In the genomic region with DNA sequence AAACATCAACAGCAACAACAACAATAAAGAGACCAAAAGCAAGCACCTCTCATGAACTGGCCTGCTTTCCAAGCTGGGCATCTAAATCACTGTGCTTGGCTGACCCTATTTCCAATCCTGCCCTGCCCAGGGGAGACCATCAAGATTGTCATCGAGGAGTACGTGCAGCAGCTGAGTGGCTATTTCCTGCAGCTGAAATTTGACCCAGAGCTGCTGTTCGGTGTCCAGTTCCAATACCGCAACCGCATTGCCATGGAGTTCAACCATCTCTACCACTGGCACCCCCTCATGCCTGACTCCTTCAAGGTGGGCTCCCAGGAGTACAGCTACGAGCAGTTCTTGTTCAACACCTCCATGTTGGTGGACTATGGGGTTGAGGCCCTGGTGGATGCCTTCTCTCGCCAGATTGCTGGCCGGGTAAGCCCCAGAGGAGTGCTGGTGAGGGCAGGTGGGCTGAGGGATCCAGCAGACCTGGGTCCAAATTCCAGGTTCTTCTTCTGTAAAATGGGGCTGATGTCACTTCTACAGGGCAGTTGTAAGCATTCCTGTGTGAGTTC, we compare ENCODE assay signal across 21 cellular contexts. TPM values are rescaled to one million over a fixed set of nuclear protein-coding genes. Genes with fewer than 3 reads are reported as not detected.
A peak's percentile ranks its signal among the peaks of the same experiment; 100 is the strongest.
DNase-seq lines count a peak whose midpoint lies in the region; ATAC-seq and TF ChIP-seq lines count a peak whose summit lies in the region.
"Had no signal": no experiment of that assay in that cellular context is flagged by ENCODE, and none has a peak within 500 bp of the region (broad histone marks: within the 10 kb centered on the region; RNA-seq: fewer than 3 reads in every experiment).

No MANE protein-coding gene starts in this region.

- no peaks in the 10 kb centered on the region for H3K36me3 Mint-ChIP-seq in activated CD8-positive, alpha-beta memory T cell treated with anti-CD3 and anti-CD28 coated beads, Interleukin-2, amount 10 ng/mL, durations not matched to agents 7 days and 5 days
- H3K36me3 Mint-ChIP-seq: CD8-positive, alpha-beta T cell had no signal

- H3K4me3 Mint-ChIP-seq in activated CD8-positive, alpha-beta memory T cell treated with anti-CD3 and anti-CD28 coated beads, Interleukin-2, amount 10 ng/mL, durations not matched to agents 7 days and 5 days: no peak overlapping the region
- H3K4me3 Mint-ChIP-seq: CD8-positive, alpha-beta T cell had no signal

- CTCF ChIA-PET in activated CD8-positive, alpha-beta memory T cell treated with anti-CD3 and anti-CD28 coated beads, Interleukin-2, amount 10 ng/mL, durations not matched to agents 7 days and 5 days (lab: Charles Lee): no interaction called here

- H2BK120ac ChIP-seq in trophoblast cell (ENCODE audit: insufficient read depth, low read length, poor library complexity): no peak overlapping the region

- no peaks in the 10 kb centered on the region for H3K9me3 Mint-ChIP-seq in activated CD8-positive, alpha-beta memory T cell treated with anti-CD3 and anti-CD28 coated beads, Interleukin-2, amount 10 ng/mL, durations not matched to agents 7 days and 5 days (ENCODE audit: low read depth)
- H3K9me3 Mint-ChIP-seq: CD8-positive, alpha-beta T cell had no signal

- H3K4me1 Mint-ChIP-seq in activated CD8-positive, alpha-beta memory T cell treated with anti-CD3 and anti-CD28 coated beads, Interleukin-2, amount 10 ng/mL, durations not matched to agents 7 days and 5 days: peaks cover 7% of the 10 kb centered on the region

- H3K14ac ChIP-seq in trophoblast cell (ENCODE audit: low read length): no peak overlapping the region

- H3K4me2 ChIP-seq in trophoblast cell (ENCODE audit: low read length): no peak overlapping the region
- H3K4me2 ChIP-seq: BLaER1 had no signal

- H3K36me3 ChIP-seq in RWPE2 (ENCODE audit: low read depth) (peaks cover 4% of the 10 kb centered on the region; the same call in 1 of the 2 replicates), trophoblast cell (ENCODE audit: control insufficient read depth in 1 of 2, insufficient read depth in 2 of 2, low read length in 2 of 2) (no peaks in the 10 kb centered on the region)
- H3K36me3 ChIP-seq: BLaER1 had no signal

- no peaks in the 10 kb centered on the region for H3K79me2 ChIP-seq in trophoblast cell (ENCODE audit: control insufficient read depth, insufficient read depth, low read length, poor library complexity)

- no peak overlapping the region for H3K27ac Mint-ChIP-seq in activated CD8-positive, alpha-beta memory T cell treated with anti-CD3 and anti-CD28 coated beads, Interleukin-2, amount 10 ng/mL, durations not matched to agents 7 days and 5 days
- H3K27ac Mint-ChIP-seq: CD8-positive, alpha-beta T cell had no signal

- H3K4me3 ChIP-seq in RWPE2 (ENCODE audit: severe bottlenecking) (no peak overlapping the region), trophoblast cell (ENCODE audit: low read depth, low read length) (no peak overlapping the region)
- H3K4me3 ChIP-seq: BLaER1, K562 had no signal

- no CpG with 5 or more reads among the region's 8 CpGs for WGBS in trophoblast cell (ENCODE audit: extremely low coverage, insufficient coverage, insufficient read length)

- no peak overlapping the region for H4K8ac ChIP-seq in trophoblast cell (ENCODE audit: low read depth, low read length)

- no peak overlapping the region for H2BK12ac ChIP-seq in trophoblast cell (ENCODE audit: low read length)

- peaks cover 25% of the 10 kb centered on the region for H3K4me1 ChIP-seq in RWPE2 (ENCODE audit: insufficient read depth, poor library complexity, severe bottlenecking)
- H3K4me1 ChIP-seq in trophoblast cell (ENCODE audit: control insufficient read depth in 1 of 2, insufficient read depth in 2 of 2, low read length in 2 of 2): no peaks in the 10 kb centered on the region

- H3K27me3 Mint-ChIP-seq in activated CD8-positive, alpha-beta memory T cell treated with anti-CD3 and anti-CD28 coated beads, Interleukin-2, amount 10 ng/mL, durations not matched to agents 7 days and 5 days: peaks cover 4% of the 10 kb centered on the region

- ATAC-seq in activated CD8-positive, alpha-beta memory T cell treated with anti-CD3 and anti-CD28 coated beads, Interleukin-2, amount 10 ng/mL, durations not matched to agents 7 days and 5 days: no peak
- ATAC-seq in RWPE2 (ENCODE audit: low read depth): no peak
- ATAC-seq: CD8-positive, alpha-beta T cell; HCT116; K562 had no signal

- no peak overlapping the region for H3K18ac ChIP-seq in trophoblast cell (ENCODE audit: low read length)

- H3K79me1 ChIP-seq in trophoblast cell (ENCODE audit: low read length): no peaks in the 10 kb centered on the region

- no peak overlapping the region for H2AFZ ChIP-seq in trophoblast cell (ENCODE audit: insufficient read depth, low read length, poor library complexity)

- H2BK5ac ChIP-seq in trophoblast cell (ENCODE audit: low read depth, low read length, poor library complexity): no peak overlapping the region

- H3K27me3 ChIP-seq in RWPE2 (ENCODE audit: insufficient read depth, poor library complexity, severe bottlenecking) (no peaks in the 10 kb centered on the region), trophoblast cell (ENCODE audit: insufficient read depth, low read length) (no peaks in the 10 kb centered on the region)
- H3K27me3 ChIP-seq: BLaER1 had no signal

- no peak overlapping the region for H4K12ac ChIP-seq in trophoblast cell (ENCODE audit: low read depth, low read length)

- H4K91ac ChIP-seq in trophoblast cell (ENCODE audit: low read depth, low read length): no peak overlapping the region

- H3K23ac ChIP-seq in trophoblast cell (ENCODE audit: low read length): no peak overlapping the region

- no peak overlapping the region for H2AK5ac ChIP-seq in trophoblast cell (ENCODE audit: low read length)

- TF ChIP-seq CTCF in RWPE2 (IDR thresholded peaks at IDR 0.05; ENCODE audit: poor library complexity, severe bottlenecking): no peak

- peak; percentile 44 for DNase-seq in activated CD8-positive, alpha-beta memory T cell treated with anti-CD3 and anti-CD28 coated beads for 24 hours
- DNase-seq in activated CD8-positive, alpha-beta memory T cell treated with anti-CD3 and anti-CD28 coated beads, Interleukin-2, amount 10 ng/mL, durations not matched to agents 7 days and 5 days: no peak
- DNase-seq in RWPE2 (ENCODE audit: low spot score): peak; percentile 22
- no peak for DNase-seq in trophoblast cell
- DNase-seq in DMS79 treated with DMSO at 0.1 percent for 48 hours (lab: John Stamatoyannopoulos, UW): no peak
- DNase-seq in DMS79 (lab: John Stamatoyannopoulos, UW): no peak
- no peak for DNase-seq in activated effector memory CD4-positive, alpha-beta T cell treated with anti-CD3 and anti-CD28 coated beads, Interleukin-2, amount 50 U/mL, for 16 hours
- DNase-seq: DMS53, GOT3, NCI-H1105, NCI-H1694, NCI-H2171 treated with DMSO at 0.1 percent for 48 hours, NCI-H446, NCI-H774, RPMI8226, SIG-M5 had no signal

- H3K27ac ChIP-seq in RWPE2 (ENCODE audit: poor library complexity, severe bottlenecking): no peak overlapping the region
- no peak overlapping the region for H3K27ac ChIP-seq in trophoblast cell (ENCODE audit: low read depth, low read length)
- H3K27ac ChIP-seq: BLaER1 had no signal

- peak overlapping the region; percentile 44 for H3K9ac ChIP-seq in trophoblast cell (ENCODE audit: low read length)
- H3K9ac ChIP-seq: BLaER1 had no signal

- no peak overlapping the region for H3K4ac ChIP-seq in trophoblast cell (ENCODE audit: low read depth, low read length)

- no peaks in the 10 kb centered on the region for H3K9me3 ChIP-seq in RWPE2 (ENCODE audit: severe bottlenecking)
- peaks cover 4% of the 10 kb centered on the region for H3K9me3 ChIP-seq in trophoblast cell (ENCODE audit: insufficient read depth, low read depth, low read length)
- H3K9me3 ChIP-seq: BLaER1 had no signal

RNA-seq across cellular contexts. Expression of a gene that starts 15.6 kb away (rescaled TPM):
- 1 to 10 TPM in 1 of 2 experiments, under 1 TPM in 1; 0.35 to 1.0 TPM for total RNA-seq in activated CD8-positive, alpha-beta memory T cell treated with anti-CD3 and anti-CD28 coated beads, Interleukin-2, amount 10 ng/mL, durations not matched to agents 7 days and 5 days
- 0.01 TPM in 1 of 2 replicates, not detected in the other for polyA plus RNA-seq in trophoblast cell (2013)
- total RNA-seq: A673; CD8-positive, alpha-beta T cell had no signal

Comparison
In these comparisons a context has a peak if more than half of its experiments do, and no peak if none do; other contexts are left out.
1. DNase-seq: peak in activated CD8-positive, alpha-beta memory T cell treated with anti-CD3 and anti-CD28 coated beads for 24 hours (single experiment) and RWPE2 (single experiment); none in activated CD8-positive, alpha-beta memory T cell treated with anti-CD3 and anti-CD28 coated beads, Interleukin-2, amount 10 ng/mL, durations not matched to agents 7 days and 5 days (single experiment), trophoblast cell (0 of 2), DMS79 treated with DMSO at 0.1 percent for 48 hours (single experiment), DMS79 (single experiment) and activated effector memory CD4-positive, alpha-beta T cell treated with anti-CD3 and anti-CD28 coated beads, Interleukin-2, amount 50 U/mL, for 16 hours (single experiment).